Comparison of ENCODE assay signal across 12 cellular contexts in genomic region chr2:231512222-231512621, GRCh38.
DNase-seq lines count a peak whose midpoint lies in the region; ATAC-seq lines count a peak whose summit lies in the region.
"Had no signal": no experiment of that assay in that cellular context is flagged by ENCODE, and none has a peak within 500 bp of the region (broad histone marks: within the 10 kb centered on the region; RNA-seq: fewer than 3 reads in every experiment).

No MANE protein-coding gene starts in this region.

- no peaks in the 10 kb centered on the region for H3K27me3 Mint-ChIP-seq in activated naive CD4-positive, alpha-beta T cell treated with anti-CD3 and anti-CD28 coated beads, Interleukin-2, amount 50 U/mL, for 24 hours
- no peaks in the 10 kb centered on the region for H3K27me3 Mint-ChIP-seq in activated naive CD8-positive, alpha-beta T cell

- peak overlapping the region; percentile 78 for H3K27ac ChIP-seq in layer of hippocampus (ENCODE audit: low read depth, low read length)
- H3K27ac ChIP-seq in substantia nigra (ENCODE audit: low read depth, low read length, poor library complexity, severe bottlenecking): peak overlapping the region; percentile 44
- H3K27ac ChIP-seq: upper lobe of left lung had no signal

- H3K27ac Mint-ChIP-seq in activated naive CD4-positive, alpha-beta T cell treated with anti-CD3 and anti-CD28 coated beads, Interleukin-2, amount 50 U/mL, for 24 hours: no peak overlapping the region
- H3K27ac Mint-ChIP-seq in activated naive CD8-positive, alpha-beta T cell: peak overlapping the region; percentile 61

- peaks cover 2% of the 10 kb centered on the region for H3K36me3 Mint-ChIP-seq in activated naive CD4-positive, alpha-beta T cell treated with anti-CD3 and anti-CD28 coated beads, Interleukin-2, amount 50 U/mL, for 24 hours
- H3K36me3 Mint-ChIP-seq in activated naive CD8-positive, alpha-beta T cell: peaks cover 4% of the 10 kb centered on the region

- no peaks in the 10 kb centered on the region for H3K27me3 ChIP-seq in layer of hippocampus (ENCODE audit: control insufficient read depth, insufficient read depth, low read length)
- H3K27me3 ChIP-seq: upper lobe of left lung had no signal

- no peaks in the 10 kb centered on the region for H3K9me3 Mint-ChIP-seq in activated naive CD4-positive, alpha-beta T cell treated with anti-CD3 and anti-CD28 coated beads, Interleukin-2, amount 50 U/mL, for 24 hours
- no peaks in the 10 kb centered on the region for H3K9me3 Mint-ChIP-seq in activated naive CD8-positive, alpha-beta T cell (ENCODE audit: low read depth)

- no peak for DNase-seq in activated naive CD4-positive, alpha-beta T cell treated with Interleukin-2 at 50 U/mL for 16 hours
- peak in 25 of 49 donors; percentile 6 to 73 (median 27) for DNase-seq in substantia nigra (lab: John Stamatoyannopoulos, UW)
- DNase-seq in AG20443 (ENCODE audit: low spot score): no peak
- DNase-seq: activated T-cell treated with anti-CD3 and anti-CD28 coated beads for 4 hours, kidney, NCI-H1694 treated with DMSO at 0.1 percent for 48 hours had no signal

- peak overlapping the region; percentile 31 for H3K4me3 Mint-ChIP-seq in activated naive CD4-positive, alpha-beta T cell treated with anti-CD3 and anti-CD28 coated beads, Interleukin-2, amount 50 U/mL, for 24 hours
- H3K4me3 Mint-ChIP-seq in activated naive CD8-positive, alpha-beta T cell: no peak overlapping the region

- H3K4me1 Mint-ChIP-seq in activated naive CD4-positive, alpha-beta T cell treated with anti-CD3 and anti-CD28 coated beads, Interleukin-2, amount 50 U/mL, for 24 hours: peaks cover 15% of the 10 kb centered on the region
- H3K4me1 Mint-ChIP-seq in activated naive CD8-positive, alpha-beta T cell (ENCODE audit: low read depth): peaks cover 17% of the 10 kb centered on the region

- ATAC-seq in HG03025 (IDR thresholded peaks at IDR 0.05; ENCODE audit: low FRiP score, unreplicated experiment): no peak
- ATAC-seq in GM21786 (IDR thresholded peaks at IDR 0.05; ENCODE audit: unreplicated experiment): no peak

Comparison
In these comparisons a context has a peak if more than half of its experiments do, and no peak if none do; other contexts are left out.
1. DNase-seq: peak in substantia nigra (25 of 49); none in activated naive CD4-positive, alpha-beta T cell treated with Interleukin-2 at 50 U/mL for 16 hours (single experiment) and AG20443 (single experiment).